1 cellular context compared by ENCODE assay signal in genomic region chr13:35785563-35786327, GRCh38.
TF ChIP-seq lines count a peak whose summit lies in the region.

No MANE protein-coding gene starts in this region.

TF ChIP-seq in SK-N-SH, 30 proteins besides CTCF, POLR2A, EP300 and RAD21 (continued from another document):
- TF ChIP-seq ZBTB33 (IDR thresholded peaks at IDR 0.05; ENCODE audit: borderline replicate concordance, low read depth) (no peak), RXRA (IDR thresholded peaks at IDR 0.05; ENCODE audit: borderline replicate concordance, low read depth) (no peak), MXI1 (IDR thresholded peaks at IDR 0.05; ENCODE audit: low read depth, low read length) (peak; percentile 19; the same call in 1 of the 2 replicates), TCF12 (IDR thresholded peaks at IDR 0.05) (peak; percentile 77), EZH2phosphoT487 (IDR thresholded peaks at IDR 0.05; ENCODE audit: borderline replicate concordance, low read depth) (no peak), JUND (IDR thresholded peaks at IDR 0.05) (peak; percentile 14; the same call in 1 of the 2 replicates), TEAD4 (IDR thresholded peaks at IDR 0.05; ENCODE audit: borderline replicate concordance, insufficient read depth) (no peak), USF1 (IDR thresholded peaks at IDR 0.05; ENCODE audit: borderline replicate concordance, low read depth) (no peak), POLR2AphosphoS5 (IDR thresholded peaks at IDR 0.05; ENCODE audit: low read depth, low read length) (peak; percentile 53; the same call in 1 of the 2 replicates)
